ENCODE assay signal across 1 cellular context in genomic region chr20:1484438-1485120, GRCh38.
TF ChIP-seq lines count a peak whose summit lies in the region.

No MANE protein-coding gene starts in this region.

TF ChIP-seq in WTC11, 78 proteins besides CTCF, POLR2A, EP300 and RAD21:
- TF ChIP-seq E2F5 (CRISPR knock-in tag; IDR thresholded peaks at IDR 0.05) (no peak), TEAD1 (CRISPR knock-in tag; IDR thresholded peaks at IDR 0.05) (no peak), ZNF317 (CRISPR knock-in tag; IDR thresholded peaks at IDR 0.05; ENCODE audit: borderline replicate concordance, low read depth) (no peak), ELF4 (CRISPR knock-in tag; IDR thresholded peaks at IDR 0.05; ENCODE audit: low read depth) (no peak), NFATC4 (CRISPR knock-in tag; IDR thresholded peaks at IDR 0.05) (no peak), ETV6 (CRISPR knock-in tag; IDR thresholded peaks at IDR 0.05) (no peak), ZNF512 (CRISPR knock-in tag; IDR thresholded peaks at IDR 0.05; ENCODE audit: borderline replicate concordance) (no peak), SMAD3 (CRISPR knock-in tag; IDR thresholded peaks at IDR 0.05; ENCODE audit: borderline replicate concordance) (no peak), PRRX2 (CRISPR knock-in tag; IDR thresholded peaks at IDR 0.05) (no peak)
TF ChIP-seq in WTC11: peak in this region for 0.
